7 cellular contexts compared by ENCODE assay signal in the genomic region with DNA sequence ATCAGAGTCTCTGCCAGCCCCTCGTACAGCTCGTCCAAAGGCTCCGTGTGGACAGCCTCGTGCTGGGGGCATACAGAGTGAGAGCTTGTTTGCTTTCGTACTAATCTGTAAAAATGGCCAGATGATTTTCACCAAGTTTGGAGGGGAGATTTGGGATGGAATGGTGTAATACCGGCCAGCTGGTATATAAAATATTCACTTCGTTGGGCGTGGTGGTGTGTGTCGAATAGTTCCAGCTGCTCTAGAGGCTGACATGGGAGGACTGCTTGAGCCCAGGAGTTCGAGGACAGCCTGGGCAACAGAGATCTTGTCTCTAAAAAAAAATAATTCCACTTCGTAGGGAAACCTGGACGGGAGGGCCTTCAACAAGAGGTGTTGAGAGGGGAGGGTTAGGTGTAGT. TPM values are rescaled to one million over a fixed set of nuclear protein-coding genes. Genes with fewer than 3 reads are reported as not detected.
"Had no signal": no experiment of that assay in that cellular context is flagged by ENCODE, and none has a peak within 500 bp of the region (broad histone marks: within the 10 kb centered on the region; RNA-seq: fewer than 3 reads in every experiment).

No MANE protein-coding gene starts in this region.

RNA-seq across cellular contexts. Expression of a gene that starts 9.6 kb away (rescaled TPM):
- total RNA-seq: liver, mammary epithelial cell, mononuclear cell, osteoblast, sciatic nerve, transverse colon had no signal
- polyA plus RNA-seq: liver, mammary epithelial cell, neural cell had no signal
